11 cellular contexts compared by ENCODE assay signal in the genomic region with DNA sequence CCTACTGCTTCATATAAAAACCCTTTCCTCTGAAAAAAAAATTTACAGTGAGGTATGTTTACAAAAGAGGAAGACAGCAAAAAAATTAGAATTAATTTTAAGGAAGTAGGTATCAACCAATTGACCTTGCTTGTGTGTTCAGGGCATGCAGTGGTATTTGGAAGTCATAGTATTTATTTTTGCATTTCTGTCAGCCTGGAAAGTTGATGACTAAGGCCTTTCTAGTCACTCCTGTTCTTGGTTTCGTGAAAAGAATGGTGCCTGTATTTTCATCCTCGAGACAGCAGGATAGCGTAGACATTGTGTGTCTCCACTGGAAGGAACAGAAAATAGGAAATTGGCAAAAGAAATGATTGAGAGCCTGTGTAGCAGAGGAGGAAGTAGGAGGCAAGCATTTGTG. TPM values are rescaled to one million over a fixed set of nuclear protein-coding genes. Genes with fewer than 3 reads are reported as not detected.
DNase-seq lines count a peak whose midpoint lies in the region; ATAC-seq, FAIRE-seq and TF ChIP-seq lines count a peak whose summit lies in the region.
"Had no signal": no experiment of that assay in that cellular context is flagged by ENCODE, and none has a peak within 500 bp of the region (broad histone marks: within the 10 kb centered on the region; RNA-seq: fewer than 3 reads in every experiment).

No MANE protein-coding gene starts in this region.

- no peak overlapping the region for H2AFZ ChIP-seq in Karpas-422 (ENCODE audit: low read length)
- peak overlapping the region; percentile 36 for H2AFZ ChIP-seq in endothelial cell of umbilical vein (ENCODE audit: low read depth, low read length)

- TF ChIP-seq POLR2A in endothelial cell of umbilical vein (IDR thresholded peaks at IDR 0.05; ENCODE audit: low read depth, low read length) (no peak), esophagus muscularis mucosa (IDR thresholded peaks at IDR 0.05; ENCODE audit: low read depth) (no peak)

- H3K9ac ChIP-seq in Karpas-422 (ENCODE audit: low read length) (no peak overlapping the region), endothelial cell of umbilical vein (replicated peaks; ENCODE audit: extremely low read depth, insufficient read depth, low read length) (no peak overlapping the region)

- 66% methylated on average over 3 of the region's 3 CpGs for WGBS in esophagus muscularis mucosa

- H3K4me3 ChIP-seq in Karpas-422 (ENCODE audit: low read length) (no peak overlapping the region), endothelial cell of umbilical vein (replicated peaks in 1 of 3; ENCODE audit: insufficient read depth in 1 of 3, low read depth in 1 of 3, low read length in 3 of 3) (no peak overlapping the region), esophagus muscularis mucosa (no peak overlapping the region)

- ATAC-seq in Right ventricle myocardium superior (ENCODE audit: poor library complexity) (peak; percentile 22), left ventricle myocardium superior (no peak)
- ATAC-seq: left colon had no signal

- no peak for FAIRE-seq in endothelial cell of umbilical vein (lab: Jason Lieb, UNC)
- FAIRE-seq: A204.1 had no signal

- H3K9me1 ChIP-seq in endothelial cell of umbilical vein (replicated peaks; ENCODE audit: control insufficient read depth, extremely low read depth, insufficient read depth, low read length) = no peaks in the 10 kb centered on the region

- POLR2A ChIA-PET in endothelial cell of umbilical vein (lab: Charles Lee) = no interaction called here

- H3K27me3 ChIP-seq in Karpas-422 (ENCODE audit: low read length) = no peaks in the 10 kb centered on the region
- H3K27me3 ChIP-seq in endothelial cell of umbilical vein (ENCODE audit: control insufficient read depth in 2 of 2, insufficient read depth in 2 of 2, low read length in 2 of 2) = no peaks in the 10 kb centered on the region
- no peaks in the 10 kb centered on the region for H3K27me3 ChIP-seq in esophagus muscularis mucosa

- BruUV-seq in endothelial cell of umbilical vein (replicated peaks; lab: Mats Ljungman, UMichigan) = no TSS peak

- no peak for TF ChIP-seq EP300 in esophagus muscularis mucosa (IDR thresholded peaks at IDR 0.05)

- H3K4me1 ChIP-seq in Karpas-422 (ENCODE audit: low read length) (peaks cover 41% of the 10 kb centered on the region), endothelial cell of umbilical vein (ENCODE audit: control insufficient read depth, extremely low read depth, insufficient read depth, low read length) (no peaks in the 10 kb centered on the region), esophagus muscularis mucosa (peaks cover 0 to 19% (median 14%) of the 10 kb centered on the region in 4 donors)

- dilution Hi-C loops in endothelial cell of umbilical vein (cut with MboI; ENCODE audit: extremely low pct_ligation_motif_present, low sequenced_read_pairs) = no loop called here

- peak overlapping the region; percentile 28 for H3K4me2 ChIP-seq in Karpas-422 (ENCODE audit: low read depth, low read length, poor library complexity, severe bottlenecking)
- H3K4me2 ChIP-seq in endothelial cell of umbilical vein (ENCODE audit: insufficient read depth, low read length) = no peak overlapping the region

- H3K27ac ChIP-seq in Karpas-422 (ENCODE audit: low read length) (peak overlapping the region; percentile 43), endothelial cell of umbilical vein (ENCODE audit: insufficient read depth, low read depth, low read length) (no peak overlapping the region), esophagus muscularis mucosa (replicated peaks in 1 of 4) (no peak overlapping the region)

- H3K9me3 ChIP-seq in Karpas-422 (ENCODE audit: low read length) = no peaks in the 10 kb centered on the region
- no peaks in the 10 kb centered on the region for H3K9me3 ChIP-seq in endothelial cell of umbilical vein (replicated peaks; ENCODE audit: control insufficient read depth, insufficient read depth, low read length)
- H3K9me3 ChIP-seq in esophagus muscularis mucosa = no peaks in the 10 kb centered on the region

- TF ChIP-seq CTCF in endothelial cell of umbilical vein (IDR thresholded peaks at IDR 0.05; ENCODE audit: extremely low read depth in 1 of 2, insufficient read depth in 1 of 2, low read depth in 1 of 2, low read length in 2 of 2) = no peak
- no peak for TF ChIP-seq CTCF in esophagus muscularis mucosa (IDR thresholded peaks at IDR 0.05)

- no peaks in the 10 kb centered on the region for H3K9me2 ChIP-seq in Karpas-422 (replicated peaks; ENCODE audit: insufficient read depth, low read length)

- intact Hi-C loops in Right ventricle myocardium superior (cut with DNase I) (no loop called here), left ventricle myocardium superior (cut with micrococcal nuclease) (no loop called here), endothelial cell of umbilical vein (cut with micrococcal nuclease) (no loop called here), esophagus muscularis mucosa (cut with DNase I) (no loop called here)

- DNase-seq in Right ventricle myocardium superior (no peak), left ventricle myocardium superior (no peak), Karpas-422 (peak; percentile 54), endothelial cell of umbilical vein (ENCODE audit: low read depth, low spot score) (peak; percentile 28), superior temporal gyrus (ENCODE audit: extremely low spot score) (peak; percentile 52), DMS153 (lab: John Stamatoyannopoulos, UW) (no peak), esophagus muscularis mucosa (ENCODE audit: extremely low spot score) (no peak), epidermal melanocyte (ENCODE audit: insufficient read length, low spot score) (no peak)
- DNase-seq: left colon, NCI-H524 treated with DMSO at 0.1 percent for 48 hours had no signal

- no peaks in the 10 kb centered on the region for H4K20me1 ChIP-seq in Karpas-422 (ENCODE audit: insufficient read depth, low read depth, low read length)
- no peaks in the 10 kb centered on the region for H4K20me1 ChIP-seq in endothelial cell of umbilical vein (replicated peaks; ENCODE audit: control insufficient read depth, extremely low read depth, insufficient read depth, low read length)

- H3K36me3 ChIP-seq in Karpas-422 (ENCODE audit: insufficient read depth, low read length) (no peaks in the 10 kb centered on the region), endothelial cell of umbilical vein (ENCODE audit: control insufficient read depth in 2 of 2, extremely low read depth in 1 of 2, insufficient read depth in 2 of 2, low read length in 2 of 2) (no peaks in the 10 kb centered on the region), esophagus muscularis mucosa (no peaks in the 10 kb centered on the region)

- CTCF ChIA-PET in endothelial cell of umbilical vein (lab: Charles Lee) = no interaction called here

- H3K79me2 ChIP-seq in Karpas-422 (ENCODE audit: low read length) (peaks cover 95% of the 10 kb centered on the region), endothelial cell of umbilical vein (ENCODE audit: control insufficient read depth, insufficient read depth, low read length) (no peaks in the 10 kb centered on the region)

TF ChIP-seq in endothelial cell of umbilical vein, 7 proteins besides CTCF, POLR2A, EP300 and RAD21:
- TF ChIP-seq JUN (IDR thresholded peaks at IDR 0.05; ENCODE audit: borderline replicate concordance, insufficient read depth, insufficient read length, low read depth) = no peak
- TF ChIP-seq MYC (IDR thresholded peaks at IDR 0.05; ENCODE audit: low read depth, low read length) = no peak

RNA-seq across cellular contexts. Expression of a gene that starts 24.5 kb away (rescaled TPM):
- 108 TPM for total RNA-seq in Right ventricle myocardium superior
- 129 TPM for total RNA-seq in left ventricle myocardium superior
- 21.9 and 63.6 TPM in 2 replicates for total RNA-seq in Karpas-422 (2014; rRNA removed; shearing (Covaris generic); ENCODE audit: low replicate concordance)
- total RNA-seq in endothelial cell of umbilical vein = 8.4 and 8.9 TPM in 2 replicates
- polyA plus RNA-seq in endothelial cell of umbilical vein = 1.7 and 2.9 TPM in 2 replicates
- polyA plus RNA-seq in endothelial cell of umbilical vein (2011; cell fraction: cytosol; rRNA removed) = 1.9 and 2.0 TPM in 2 replicates
- 4.7 and 5.5 TPM in 2 replicates for polyA plus RNA-seq in endothelial cell of umbilical vein (2011; cell fraction: nucleus; rRNA removed)
- 2.0 and 4.2 TPM in 2 replicates for polyA plus RNA-seq in endothelial cell of umbilical vein (2012)
- polyA minus RNA-seq in endothelial cell of umbilical vein = 18.1 and 19.5 TPM in 2 replicates
- polyA minus RNA-seq in endothelial cell of umbilical vein (2011; cell fraction: cytosol; rRNA and poly(A)+ RNA removed) = 18.7 TPM
- polyA minus RNA-seq in endothelial cell of umbilical vein (2011; cell fraction: nucleus; rRNA and poly(A)+ RNA removed) = 21.7 and 32.8 TPM in 2 replicates
- total RNA-seq in esophagus muscularis mucosa = 10 to 100 TPM; 16.9 to 45.4 (median 27.1) TPM

Comparison
In these comparisons a context has a peak if more than half of its experiments do, and no peak if none do; other contexts are left out.
1. DNase-seq: peak in Karpas-422 (single experiment), endothelial cell of umbilical vein (single experiment) and superior temporal gyrus (single experiment); none in Right ventricle myocardium superior (single experiment), left ventricle myocardium superior (single experiment), DMS153 (single experiment), esophagus muscularis mucosa (single experiment) and epidermal melanocyte (single experiment).